8 cellular contexts compared by ENCODE assay signal in genomic region chr3:10224794-10225660, GRCh38. TPM values are rescaled to one million over a fixed set of nuclear protein-coding genes. Genes with fewer than 3 reads are reported as not detected.
DNase-seq lines count a peak whose midpoint lies in the region; ATAC-seq and TF ChIP-seq lines count a peak whose summit lies in the region.

No MANE protein-coding gene starts in this region.

- no peaks in the 10 kb centered on the region for H3K27me3 ChIP-seq in gastrocnemius medialis

- DNase-seq in D341Med (ENCODE audit: low spot score) (peak; percentile 82), NCI-H1092 treated with DMSO at 0.1 percent for 48 hours (lab: John Stamatoyannopoulos, UW) (peak; percentile 73), T-helper 2 cell (peak in 4 of 5 experiments; percentile 36 to 75 (median 48)), astrocyte of the spinal cord (ENCODE audit: low read depth, low spot score) (peak; percentile 72), hepatic stellate cell (ENCODE audit: low spot score) (peak; percentile 79), gastrocnemius medialis (peak; percentile 66 to 81)

- in situ Hi-C loops in astrocyte of the spinal cord (cut with HindIII; ENCODE audit: low sequenced_read_pairs) (no loop called here), gastrocnemius medialis (cut with MboI; ENCODE audit: low sequenced_read_pairs in 4 of 4) (loop anchor here in 3 of 4 donors (5.0 to 10.0 kb wide), 2 partner anchors 60 to 63 kb away; partner anchors contain the start of gene IRAK2 (in 3 of the 3))

- H3K27ac ChIP-seq in gastrocnemius medialis = peak overlapping the region in 3 of 4 donors; percentile 11 to 64 (median 45)

- ATAC-seq in GM21576 (IDR thresholded peaks at IDR 0.05; ENCODE audit: unreplicated experiment) = peak; percentile 38
- peak; percentile 89 to 95 for ATAC-seq in gastrocnemius medialis
- ATAC-seq in HG03469 (IDR thresholded peaks at IDR 0.05; ENCODE audit: unreplicated experiment) = no peak

- intact Hi-C loops in gastrocnemius medialis (cut with DNase I; ENCODE audit: low total_unique reads) = loop anchor here (1.0 to 10.0 kb wide), 4 partner anchors 36 to 293 kb away; partner anchors contain the start of genes BRK1, CRELD1 and IRAK2

- H3K36me3 ChIP-seq in gastrocnemius medialis = peaks cover 0 to 50% of the 10 kb centered on the region in 2 donors

- peaks cover 0 to 5% of the 10 kb centered on the region in 2 donors for H3K4me1 ChIP-seq in gastrocnemius medialis

- H3K9me3 ChIP-seq in gastrocnemius medialis = no peaks in the 10 kb centered on the region

- peak; percentile 84 for TF ChIP-seq CTCF in astrocyte of the spinal cord (IDR thresholded peaks at IDR 0.05; ENCODE audit: low read depth, low read length)
- peak; percentile 77 to 90 (median 85) for TF ChIP-seq CTCF in gastrocnemius medialis (IDR thresholded peaks at IDR 0.05 in 4 of 5, conservative IDR thresholded peaks at IDR 0.05 in 1 of 5)

- no peak for TF ChIP-seq POLR2A in gastrocnemius medialis (IDR thresholded peaks at IDR 0.05)

- H3K4me3 ChIP-seq in astrocyte of the spinal cord (ENCODE audit: low read depth, low read length) (no peak overlapping the region), gastrocnemius medialis (no peak overlapping the region)

RNA-seq across cellular contexts. Expression of gene TATDN2, which starts 23.2 kb away (rescaled TPM):
- 10 to 100 TPM; 10.9 to 11.5 (median 10.9) TPM for total RNA-seq in gastrocnemius medialis
